Comparison of ENCODE assay signal across 11 cellular contexts in the genomic region with DNA sequence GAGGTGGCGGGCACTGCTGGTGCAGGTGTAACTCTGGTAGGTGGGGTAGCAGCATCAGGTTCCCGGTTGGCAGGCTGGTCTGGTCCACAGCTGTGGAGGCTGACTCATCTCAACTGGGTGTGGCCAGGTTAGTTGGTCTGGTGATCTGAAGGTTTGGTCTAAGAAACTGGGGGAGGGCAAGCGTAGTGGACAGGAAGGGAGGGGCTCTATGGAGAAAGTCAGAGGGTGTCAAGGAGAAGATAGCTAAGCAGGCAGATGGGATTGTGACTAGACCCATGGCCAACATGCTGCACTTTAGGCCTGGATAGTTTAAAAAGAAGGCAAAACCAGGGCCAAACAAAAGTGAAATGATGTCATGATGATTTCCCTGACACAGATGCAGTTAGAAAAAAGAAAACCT. TPM values are rescaled to one million over a fixed set of nuclear protein-coding genes. Genes with fewer than 3 reads are reported as not detected.
DNase-seq lines count a peak whose midpoint lies in the region; ATAC-seq, FAIRE-seq and TF ChIP-seq lines count a peak whose summit lies in the region.
"Had no signal": no experiment of that assay in that cellular context is flagged by ENCODE, and none has a peak within 500 bp of the region (broad histone marks: within the 10 kb centered on the region; RNA-seq: fewer than 3 reads in every experiment).

No MANE protein-coding gene starts in this region.

- H4K5ac ChIP-seq in mesendoderm (ENCODE audit: low read length) = no peak overlapping the region

- no peak for FAIRE-seq in HTR-8/SVneo (lab: Jason Lieb, UNC)
- FAIRE-seq in D721Med (lab: Jason Lieb, UNC) = no peak

- no peak for TF ChIP-seq CTCF in RWPE1 (conservative IDR thresholded peaks at IDR 0.05; ENCODE audit: low read depth)
- TF ChIP-seq CTCF in D721Med (IDR thresholded peaks at IDR 0.05; ENCODE audit: insufficient read depth, missing control alignments) = no peak

- H3K79me1 ChIP-seq in mesendoderm (ENCODE audit: low read length) = no peaks in the 10 kb centered on the region

- no peak overlapping the region for H4K8ac ChIP-seq in mesendoderm (ENCODE audit: low read depth, low read length)

- no peak overlapping the region for H3K4ac ChIP-seq in mesendoderm (ENCODE audit: low read depth, low read length)

- H3K4me1 ChIP-seq in mesendoderm (ENCODE audit: control insufficient read depth, low read depth, low read length) = no peaks in the 10 kb centered on the region
- H3K4me1 ChIP-seq: testis had no signal

- no peak for ATAC-seq in GM18502 (IDR thresholded peaks at IDR 0.05; ENCODE audit: poor library complexity, unreplicated experiment)

- H2BK5ac ChIP-seq in mesendoderm (ENCODE audit: low read length) = no peak overlapping the region

- H3K27ac ChIP-seq in RWPE1 (peak overlapping the region; percentile 37; the same call in 1 of the 2 replicates), mesendoderm (ENCODE audit: low read depth, low read length) (no peak overlapping the region)
- H3K27ac ChIP-seq: neutrophil, testis had no signal

- DNase-seq in DMS153 (lab: John Stamatoyannopoulos, UW) = peak; percentile 9
- DNase-seq in DMS153 treated with DMSO at 0.1 percent for 48 hours (lab: John Stamatoyannopoulos, UW; ENCODE audit: unreplicated experiment) = no peak
- DNase-seq in HTR-8/SVneo (ENCODE audit: insufficient read length, low spot score) = peak; percentile 3
- DNase-seq in RWPE1 (ENCODE audit: low spot score) = peak; percentile 75
- DNase-seq in mesendoderm = peak; percentile 36
- no peak for DNase-seq in stimulated activated CD4-positive, alpha-beta T cell treated with anti-CD3 and anti-CD28 coated beads, Interleukin-2, amount 100 ng/mL, for 24 hours
- no peak for DNase-seq in D721Med (ENCODE audit: insufficient read length, low spot score)
- DNase-seq: stimulated activated CD4-positive, alpha-beta T cell treated with anti-CD3 and anti-CD28 coated beads, Interleukin-4, amount 100 ng/mL, for 1 hour; testis had no signal

- H3K36me3 ChIP-seq in mesendoderm (ENCODE audit: control insufficient read depth, insufficient read depth, low read length) = no peaks in the 10 kb centered on the region
- H3K36me3 ChIP-seq: neutrophil had no signal

- no peak overlapping the region for H3K9ac ChIP-seq in mesendoderm (ENCODE audit: low read length)

- H3K27me3 ChIP-seq in mesendoderm (ENCODE audit: insufficient read depth, low read length, poor library complexity) = no peaks in the 10 kb centered on the region
- H3K27me3 ChIP-seq: testis had no signal

- no peak overlapping the region for H2BK15ac ChIP-seq in mesendoderm (replicated peaks; ENCODE audit: low read depth)

- H3K18ac ChIP-seq in mesendoderm (ENCODE audit: low read length) = no peak overlapping the region

- CTCF ChIA-PET in RWPE1 (lab: Yijun Ruan, JAX) = interaction anchor here (0.6 kb wide), 1 partner anchor 13 kb away, joined by 4 read pairs; no protein-coding TSS in a partner anchor

- H3K4me2 ChIP-seq in mesendoderm (ENCODE audit: low read length) = no peak overlapping the region

- no peak overlapping the region for H2AK5ac ChIP-seq in mesendoderm (ENCODE audit: low read length)

- H3K23ac ChIP-seq in mesendoderm (ENCODE audit: low read length) = no peak overlapping the region

- POLR2A ChIA-PET in RWPE1 (lab: Yijun Ruan, JAX; ENCODE audit: low non-redundant PET) = interaction anchor here (0.5 kb wide), 1 partner anchor 175 kb away, joined by 4 read pairs; no protein-coding TSS in a partner anchor

- H3K79me2 ChIP-seq in mesendoderm (ENCODE audit: control insufficient read depth, insufficient read depth, low read length) = no peaks in the 10 kb centered on the region

- no peak overlapping the region for H2BK120ac ChIP-seq in mesendoderm (ENCODE audit: low read depth, low read length)

- no peak overlapping the region for H3K56ac ChIP-seq in mesendoderm (ENCODE audit: low read length)

- no CpG with 5 or more reads among the region's 3 CpGs for WGBS in mesendoderm (ENCODE audit: extremely low coverage, insufficient coverage, low lambda C conversion rate)

- H3K4me3 ChIP-seq in mesendoderm (ENCODE audit: low read length) = no peak overlapping the region
- H3K4me3 ChIP-seq: testis had no signal

RNA-seq across cellular contexts. Expression of gene TRIM9, which starts 7.9 kb away (rescaled TPM):
- 0.59 TPM for polyA plus RNA-seq in mesendoderm (2013, experiment 1 of 2)
- 0.56 TPM for polyA plus RNA-seq in mesendoderm (2013, experiment 2 of 2)

Comparison
In these comparisons a context has a peak if more than half of its experiments do, and no peak if none do; other contexts are left out.
1. DNase-seq: peak in DMS153 (single experiment), HTR-8/SVneo (single experiment), RWPE1 (single experiment) and mesendoderm (single experiment); none in DMS153 treated with DMSO at 0.1 percent for 48 hours (single experiment), stimulated activated CD4-positive, alpha-beta T cell treated with anti-CD3 and anti-CD28 coated beads, Interleukin-2, amount 100 ng/mL, for 24 hours (0 of 2) and D721Med (single experiment).